8 cellular contexts compared by ENCODE assay signal in the genomic region with DNA sequence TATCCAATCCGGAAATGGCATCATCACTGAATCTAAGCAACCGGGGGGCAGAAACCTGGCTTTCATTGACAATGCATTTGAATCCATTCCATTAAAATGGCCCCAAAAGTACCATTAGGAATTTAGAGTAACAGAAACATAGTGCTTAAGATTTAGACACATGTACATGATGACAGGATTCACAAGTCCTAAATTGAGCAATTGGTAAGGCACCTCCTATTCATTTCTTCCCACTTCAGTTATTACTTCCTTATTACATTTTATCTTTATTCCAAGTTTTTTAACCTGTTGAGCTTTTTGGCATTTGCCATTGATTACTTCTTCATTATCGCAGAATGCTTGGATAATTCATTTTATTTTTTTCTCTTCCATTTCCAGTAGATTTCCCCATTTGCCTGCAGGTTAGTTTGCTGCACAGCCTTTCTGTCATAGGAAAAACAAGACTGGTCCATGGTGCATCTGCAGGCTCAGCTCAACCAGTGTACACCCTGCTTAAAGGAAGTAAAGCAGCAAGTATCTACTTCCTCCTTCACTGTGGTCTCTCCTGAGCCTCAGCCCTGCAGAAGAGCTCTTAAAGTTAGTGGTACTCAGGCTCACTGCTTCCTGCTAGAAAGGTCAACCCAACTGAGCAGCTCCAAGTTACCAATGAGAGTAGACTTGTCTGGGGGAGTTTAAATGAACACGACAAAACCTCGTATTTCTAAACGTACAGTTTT.
DNase-seq lines count a peak whose midpoint lies in the region; ATAC-seq lines count a peak whose summit lies in the region.

No MANE protein-coding gene starts in this region.

- peak overlapping the region; percentile 51 for H3K4me3 Mint-ChIP-seq in T-helper 17 cell
- peak overlapping the region; percentile 81 for H3K4me3 Mint-ChIP-seq in natural killer cell treated with Interleukin-12 subunit alpha and Interleukin-12 subunit beta and Interleukin-15 and Interleukin-18, amount 100 ng/mL, for 72 hours

- H3K9ac ChIP-seq in BLaER1 treated with 17β-estradiol and CSF1 and Interleukin-3, amounts not matched to agents 10 nM and 100 nM, result no peak overlapping the region; a peak in 1 of 22 replicates

- peak; percentile 50 for ATAC-seq in GM19025 (IDR thresholded peaks at IDR 0.05; ENCODE audit: low read depth, unreplicated experiment)
- ATAC-seq in HG03095 (IDR thresholded peaks at IDR 0.05; ENCODE audit: unreplicated experiment), result peak; percentile 63
- ATAC-seq in T-helper 17 cell, result peak; percentile 94
- peak; percentile 71 to 85 for ATAC-seq in natural killer cell treated with Interleukin-12 subunit alpha and Interleukin-12 subunit beta and Interleukin-15 and Interleukin-18, amount 100 ng/mL, for 72 hours

- H3K27ac Mint-ChIP-seq in T-helper 17 cell, result peak overlapping the region; percentile 39
- peak overlapping the region; percentile 84 to 93 for H3K27ac Mint-ChIP-seq in natural killer cell treated with Interleukin-12 subunit alpha and Interleukin-12 subunit beta and Interleukin-15 and Interleukin-18, amount 100 ng/mL, for 72 hours

- peaks cover 0 to 4% (median 0%) of the 10 kb centered on the region in 11 experiments; a peak in 1 of 22 replicates for H3K36me3 ChIP-seq in BLaER1 treated with 17β-estradiol and CSF1 and Interleukin-3, amounts not matched to agents 10 nM and 100 nM

- peaks cover 4% of the 10 kb centered on the region for H3K9me3 Mint-ChIP-seq in natural killer cell treated with Interleukin-12 subunit alpha and Interleukin-12 subunit beta and Interleukin-15 and Interleukin-18, amount 100 ng/mL, for 72 hours

- no peaks in the 10 kb centered on the region for H3K27me3 ChIP-seq in BLaER1 treated with 17β-estradiol and CSF1 and Interleukin-3, amounts not matched to agents 10 nM and 100 nM

- H3K27me3 Mint-ChIP-seq in T-helper 17 cell, result no peaks in the 10 kb centered on the region
- H3K27me3 Mint-ChIP-seq in natural killer cell treated with Interleukin-12 subunit alpha and Interleukin-12 subunit beta and Interleukin-15 and Interleukin-18, amount 100 ng/mL, for 72 hours, result no peaks in the 10 kb centered on the region

- H4K20me1 ChIP-seq in BLaER1 treated with 17β-estradiol and CSF1 and Interleukin-3, amounts not matched to agents 10 nM and 100 nM, result peaks cover 0 to 9% (median 0%) of the 10 kb centered on the region in 11 experiments; a peak in 5 of 22 replicates

- H3K36me3 Mint-ChIP-seq in T-helper 17 cell (ENCODE audit: low read depth), result no peaks in the 10 kb centered on the region
- peaks cover 26% of the 10 kb centered on the region for H3K36me3 Mint-ChIP-seq in natural killer cell treated with Interleukin-12 subunit alpha and Interleukin-12 subunit beta and Interleukin-15 and Interleukin-18, amount 100 ng/mL, for 72 hours

- no peak overlapping the region for H3K4me3 ChIP-seq in BLaER1 treated with 17β-estradiol and CSF1 and Interleukin-3, amounts not matched to agents 10 nM and 100 nM

- H3K4me1 Mint-ChIP-seq in T-helper 17 cell, result peaks cover 57% of the 10 kb centered on the region
- peaks cover 80 to 87% of the 10 kb centered on the region in 2 donors for H3K4me1 Mint-ChIP-seq in natural killer cell treated with Interleukin-12 subunit alpha and Interleukin-12 subunit beta and Interleukin-15 and Interleukin-18, amount 100 ng/mL, for 72 hours (ENCODE audit: low read depth in 2 of 2)

- H3K4me1 ChIP-seq in BLaER1 treated with 17β-estradiol and CSF1 and Interleukin-3, amounts not matched to agents 10 nM and 100 nM, result peaks cover 61 to 83% (median 70%) of the 10 kb centered on the region in 10 experiments

- H3K9me3 ChIP-seq in BLaER1 treated with 17β-estradiol and CSF1 and Interleukin-3, amounts not matched to agents 10 nM and 100 nM (replicated peaks in 1 of 11), result peaks cover 0 to 6% (median 0%) of the 10 kb centered on the region in 11 experiments; a peak in 4 of 22 replicates
- no peaks in the 10 kb centered on the region for H3K9me3 ChIP-seq in T-helper 17 cell (ENCODE audit: control insufficient read depth, low read length, poor library complexity, severe bottlenecking)

- peak in 1 of 3 donors; percentile 9 for DNase-seq in T-helper 17 cell
- no peak for DNase-seq in natural killer cell treated with Interleukin-12 subunit alpha and Interleukin-12 subunit beta and Interleukin-15 and Interleukin-18, amount 100 ng/mL, for 72 hours (ENCODE audit: low spot score)
- no peak for DNase-seq in kidney tubule cell (ENCODE audit: low spot score)
- no peak for DNase-seq in DMS 273 (lab: John Stamatoyannopoulos, UW; ENCODE audit: unreplicated experiment)
- no peak for DNase-seq in retina

- H3K4me2 ChIP-seq in BLaER1 treated with 17β-estradiol and CSF1 and Interleukin-3, amounts not matched to agents 10 nM and 100 nM, result peak overlapping the region; percentile 40 to 93 (median 67)

- peak overlapping the region in 7 of 11 experiments; percentile 4 to 97 (median 72); a peak in 10 of 22 replicates for H3K27ac ChIP-seq in BLaER1 treated with 17β-estradiol and CSF1 and Interleukin-3, amounts not matched to agents 10 nM and 100 nM
